In the genomic region with DNA sequence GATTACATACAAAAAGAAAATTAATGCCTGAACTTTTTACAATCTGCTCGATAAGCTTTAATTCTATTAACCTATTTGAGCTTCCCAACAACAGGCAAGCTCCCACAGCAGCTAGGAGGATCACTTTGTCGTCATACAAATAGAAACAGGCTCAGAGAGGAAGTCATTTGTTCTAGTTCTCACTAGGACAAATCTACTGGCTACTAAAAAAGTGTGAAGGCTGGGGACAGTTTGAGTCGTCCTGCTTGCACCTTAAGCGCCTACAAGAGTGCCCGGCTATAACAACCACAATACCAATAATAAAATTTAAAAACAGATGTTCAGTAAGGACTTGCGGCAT, we compare ENCODE assay signal across 8 cellular contexts.
DNase-seq lines count a peak whose midpoint lies in the region; ATAC-seq lines count a peak whose summit lies in the region.

No MANE protein-coding gene starts in this region.

- H3K27me3 Mint-ChIP-seq in central memory CD8-positive, alpha-beta T cell = no peaks in the 10 kb centered on the region

- peak overlapping the region; percentile 97 for H2AFZ ChIP-seq in ACC112 (ENCODE audit: low read length, unreplicated experiment)

- peaks cover 25% of the 10 kb centered on the region for H3K36me3 Mint-ChIP-seq in central memory CD8-positive, alpha-beta T cell (ENCODE audit: insufficient read depth)

- H3K36me3 ChIP-seq in ACC112 (ENCODE audit: insufficient read depth, low read length) = no peaks in the 10 kb centered on the region

- peaks cover 30% of the 10 kb centered on the region for H3K79me2 ChIP-seq in ACC112 (ENCODE audit: control insufficient read depth, insufficient read depth, low read length, unreplicated experiment)

- peak overlapping the region; percentile 92 for H3K4me3 ChIP-seq in ACC112 (ENCODE audit: low read depth, low read length)

- DNase-seq in NCI-H2029 treated with DMSO at 0.1 percent for 48 hours (lab: John Stamatoyannopoulos, UW) (peak; percentile 77), midbrain (lab: John Stamatoyannopoulos, UW) (peak; percentile 85), NCI-H2107 (lab: John Stamatoyannopoulos, UW) (no peak)
- DNase-seq in central memory CD8-positive, alpha-beta T cell (ENCODE audit: low spot score in 2 of 2) = no peak

- H3K27me3 ChIP-seq in ACC112 (ENCODE audit: insufficient read depth, low read length) = no peaks in the 10 kb centered on the region

- peak; percentile 2 for ATAC-seq in GM19463 (IDR thresholded peaks at IDR 0.05; ENCODE audit: unreplicated experiment)
- peak; percentile 3 for ATAC-seq in central memory CD8-positive, alpha-beta T cell (replicated peaks; ENCODE audit: extremely low read depth, poor library complexity, severe bottlenecking)
- ATAC-seq in GM21526 (IDR thresholded peaks at IDR 0.05; ENCODE audit: low FRiP score, unreplicated experiment) = no peak
- no peak for ATAC-seq in GM18909 (IDR thresholded peaks at IDR 0.05; ENCODE audit: poor library complexity, unreplicated experiment)

- no peaks in the 10 kb centered on the region for H3K9me3 Mint-ChIP-seq in central memory CD8-positive, alpha-beta T cell

- H3K27ac ChIP-seq in ACC112 (ENCODE audit: low read depth, low read length) = peak overlapping the region; percentile 82

- H3K4me3 Mint-ChIP-seq in central memory CD8-positive, alpha-beta T cell = peak overlapping the region; percentile 97

- H3K4me1 ChIP-seq in ACC112 (ENCODE audit: control insufficient read depth, insufficient read depth, low read length, unreplicated experiment) = peaks cover 13% of the 10 kb centered on the region

- H3K4me1 Mint-ChIP-seq in central memory CD8-positive, alpha-beta T cell = peaks cover 46% of the 10 kb centered on the region

- peak overlapping the region; percentile 99 for H3K27ac Mint-ChIP-seq in central memory CD8-positive, alpha-beta T cell (ENCODE audit: low read depth)

Comparison
In these comparisons a context has a peak if more than half of its experiments do, and no peak if none do; other contexts are left out.
1. ATAC-seq: peak in GM19463 (single experiment) and central memory CD8-positive, alpha-beta T cell (single experiment); none in GM21526 (single experiment) and GM18909 (single experiment).
2. DNase-seq: peak in NCI-H2029 treated with DMSO at 0.1 percent for 48 hours (single experiment) and midbrain (single experiment); none in central memory CD8-positive, alpha-beta T cell (0 of 2) and NCI-H2107 (single experiment).